8 cellular contexts compared by ENCODE assay signal in genomic region chr11:119361056-119361787, GRCh38. TPM values are rescaled to one million over a fixed set of nuclear protein-coding genes. Genes with fewer than 3 reads are reported as not detected.
DNase-seq lines count a peak whose midpoint lies in the region; ATAC-seq and TF ChIP-seq lines count a peak whose summit lies in the region.

No MANE protein-coding gene starts in this region.

- no peak overlapping the region for H2AFZ ChIP-seq in OCI-LY1 (ENCODE audit: low read length)

- H3K79me2 ChIP-seq in OCI-LY1 (ENCODE audit: insufficient read depth, low read length) = no peaks in the 10 kb centered on the region

- POLR2A ChIA-PET in HEK293T (lab: Yijun Ruan, JAX) = interaction anchor here (0.9 to 1.4 kb wide), 4 partner anchors 19 to 255 kb away, joined by 3 to 4 read pairs (median 4); partner anchors contain the start of gene RNF26

- ATAC-seq in GM19452 (IDR thresholded peaks at IDR 0.05; ENCODE audit: unreplicated experiment) (no peak), GM21515 (IDR thresholded peaks at IDR 0.05; ENCODE audit: unreplicated experiment) (no peak)

- no peaks in the 10 kb centered on the region for H3K27me3 ChIP-seq in OCI-LY1 (ENCODE audit: insufficient read depth, low read length)
- H3K27me3 ChIP-seq in endocrine pancreas (ENCODE audit: control insufficient read depth, insufficient read depth, low read length) = no peaks in the 10 kb centered on the region
- H3K27me3 ChIP-seq in transverse colon = peaks cover 14% of the 10 kb centered on the region

- TF ChIP-seq CTCF in AG10803 (conservative IDR thresholded peaks at IDR 0.05; ENCODE audit: low read length) (no peak), OCI-LY1 (IDR thresholded peaks at IDR 0.05; ENCODE audit: low read length) (no peak), transverse colon (IDR thresholded peaks at IDR 0.05) (no peak)

- 13 to 43% methylated on average over 3 to 8 of the region's 8 CpGs for whole genome bisulfite sequencing in transverse colon (ENCODE audit: low coverage in 1 of 2), 2 donors

- H3K4me3 ChIP-seq in AG10803 (ENCODE audit: low read length) = no peak overlapping the region
- peak overlapping the region; percentile 29 for H3K4me3 ChIP-seq in OCI-LY1 (ENCODE audit: low read depth, low read length, poor library complexity, severe bottlenecking)
- H3K4me3 ChIP-seq in endocrine pancreas (ENCODE audit: control insufficient read depth, insufficient read depth, low read length) = peak overlapping the region; percentile 65
- H3K4me3 ChIP-seq in transverse colon = peak overlapping the region in 1 of 4 donors; percentile 4

- no peak for TF ChIP-seq POLR2A in transverse colon (IDR thresholded peaks at IDR 0.05)

- H3K4me2 ChIP-seq in OCI-LY1 (ENCODE audit: low read length) = peak overlapping the region; percentile 59

- in situ Hi-C loops in transverse colon (cut with MboI; ENCODE audit: low pct_ligation_motif_present in 1 of 4, low pct_unique_long_range_greater_than_20kb in 1 of 4, low sequenced_read_pairs in 3 of 4) = no loop called here

- no peaks in the 10 kb centered on the region for H4K20me1 ChIP-seq in OCI-LY1 (ENCODE audit: insufficient read depth, low read length)

- no peaks in the 10 kb centered on the region for H3K9me2 ChIP-seq in OCI-LY1 (ENCODE audit: low read depth, low read length)

- H3K9me3 ChIP-seq in OCI-LY1 (ENCODE audit: low read length) (no peaks in the 10 kb centered on the region), endocrine pancreas (ENCODE audit: control insufficient read depth, low read length) (no peaks in the 10 kb centered on the region), transverse colon (no peaks in the 10 kb centered on the region)

- H3K36me3 ChIP-seq in OCI-LY1 (ENCODE audit: insufficient read depth, low read length) = no peaks in the 10 kb centered on the region
- peaks cover 3% of the 10 kb centered on the region for H3K36me3 ChIP-seq in endocrine pancreas (ENCODE audit: control insufficient read depth, insufficient read depth, low read length)
- H3K36me3 ChIP-seq in transverse colon = no peaks in the 10 kb centered on the region

- intact Hi-C loops in transverse colon (cut with DNase I; ENCODE audit: low total_unique reads) = no loop called here

- H3K9ac ChIP-seq in OCI-LY1 (ENCODE audit: low read length) (peak overlapping the region; percentile 63), endocrine pancreas (ENCODE audit: control insufficient read depth, insufficient read depth, low read length) (peak overlapping the region; percentile 69)

- H3F3A ChIP-seq in OCI-LY1 (ENCODE audit: insufficient read depth, low read length) = no peaks in the 10 kb centered on the region

- H3K27ac ChIP-seq in OCI-LY1 (ENCODE audit: low read depth, low read length, poor library complexity, severe bottlenecking) (peak overlapping the region; percentile 98), transverse colon (peak overlapping the region; percentile 33 to 86 (median 82))

- H3K4me1 ChIP-seq in OCI-LY1 (ENCODE audit: insufficient read depth, low read length, severe bottlenecking) (peaks cover 89% of the 10 kb centered on the region), endocrine pancreas (ENCODE audit: control insufficient read depth, insufficient read depth, low read length) (peaks cover 4% of the 10 kb centered on the region), transverse colon (peaks cover 16 to 54% (median 45%) of the 10 kb centered on the region in 4 donors)

- DNase-seq in AG10803 (ENCODE audit: low read depth) = peak; percentile 71
- peak; percentile 39 for DNase-seq in HEK293T (ENCODE audit: extremely low spot score)
- DNase-seq in myocyte (ENCODE audit: low read depth) = peak; percentile 98
- no peak for DNase-seq in transverse colon

- TF ChIP-seq EP300 in transverse colon (IDR thresholded peaks at IDR 0.05; ENCODE audit: low read depth) = no peak

- CTCF ChIA-PET in HEK293T (lab: Yijun Ruan, JAX) = interaction anchor here (1.0 to 2.4 kb wide), 5 partner anchors 13 to 114 kb away, joined by 4 to 11 read pairs (median 7); partner anchors contain the start of gene USP2

TF ChIP-seq in HEK293T, 16 proteins besides CTCF, POLR2A, EP300 and RAD21:
- no peak for TF ChIP-seq BHLHE40 (IDR thresholded peaks at IDR 0.05; ENCODE audit: borderline replicate concordance)
- no peak for TF ChIP-seq SP1 (IDR thresholded peaks at IDR 0.05)
- TF ChIP-seq FOXK2 (IDR thresholded peaks at IDR 0.05) = no peak
- peak; percentile 54; the same call in 1 of the 2 replicates for TF ChIP-seq PKNOX1 (IDR thresholded peaks at IDR 0.05)

RNA-seq across cellular contexts. Expression of gene MFRP, which starts 14.7 kb away (rescaled TPM):
- 0.05 and 0.31 TPM in 2 replicates for total RNA-seq in myocyte
- not detected for polyA plus RNA-seq in myocyte (2012)
- total RNA-seq in transverse colon = under 1 TPM in 1 of 4 donors, not detected in 3; 0.32 TPM

RNA-seq across cellular contexts. Expression of gene USP2, which starts 20.3 kb away (rescaled TPM):
- total RNA-seq in myocyte (10.0 and 18.4 TPM in 2 replicates), transverse colon (10 to 100 TPM in 3 of 4 donors, 1 to 10 TPM in 1; 9.8 to 26.6 (median 22.7) TPM)
- 19.2 TPM for polyA plus RNA-seq in myocyte (2012)

RNA-seq across cellular contexts. Expression of gene C1QTNF5, which starts 20.5 kb away (rescaled TPM):
- total RNA-seq in myocyte (71.5 and 72.1 TPM in 2 replicates), transverse colon (10 to 100 TPM in 2 of 4 donors, 1 to 10 TPM in 2; 7.6 to 20.5 (median 11.4) TPM)
- 58.2 TPM for polyA plus RNA-seq in myocyte (2012)

RNA-seq across cellular contexts. Expression of gene RNF26, which starts 26.9 kb away (rescaled TPM):
- total RNA-seq in myocyte (2.6 and 3.8 TPM in 2 replicates), transverse colon (10 to 100 TPM; 10.0 to 27.3 (median 13.9) TPM)
- polyA plus RNA-seq in myocyte (2012) = 27.3 TPM

RNA-seq across cellular contexts. Expression of gene MCAM, which starts 44.3 kb away (rescaled TPM):
- total RNA-seq in myocyte (57.3 and 68.7 TPM in 2 replicates), transverse colon (100 to 1,000 TPM in 3 of 4 donors, 10 to 100 TPM in 1; 87.4 to 466 (median 150) TPM)
- polyA plus RNA-seq in myocyte (2012) = 6.6 TPM
